ENCODE assay signal across 8 cellular contexts in the genomic region with DNA sequence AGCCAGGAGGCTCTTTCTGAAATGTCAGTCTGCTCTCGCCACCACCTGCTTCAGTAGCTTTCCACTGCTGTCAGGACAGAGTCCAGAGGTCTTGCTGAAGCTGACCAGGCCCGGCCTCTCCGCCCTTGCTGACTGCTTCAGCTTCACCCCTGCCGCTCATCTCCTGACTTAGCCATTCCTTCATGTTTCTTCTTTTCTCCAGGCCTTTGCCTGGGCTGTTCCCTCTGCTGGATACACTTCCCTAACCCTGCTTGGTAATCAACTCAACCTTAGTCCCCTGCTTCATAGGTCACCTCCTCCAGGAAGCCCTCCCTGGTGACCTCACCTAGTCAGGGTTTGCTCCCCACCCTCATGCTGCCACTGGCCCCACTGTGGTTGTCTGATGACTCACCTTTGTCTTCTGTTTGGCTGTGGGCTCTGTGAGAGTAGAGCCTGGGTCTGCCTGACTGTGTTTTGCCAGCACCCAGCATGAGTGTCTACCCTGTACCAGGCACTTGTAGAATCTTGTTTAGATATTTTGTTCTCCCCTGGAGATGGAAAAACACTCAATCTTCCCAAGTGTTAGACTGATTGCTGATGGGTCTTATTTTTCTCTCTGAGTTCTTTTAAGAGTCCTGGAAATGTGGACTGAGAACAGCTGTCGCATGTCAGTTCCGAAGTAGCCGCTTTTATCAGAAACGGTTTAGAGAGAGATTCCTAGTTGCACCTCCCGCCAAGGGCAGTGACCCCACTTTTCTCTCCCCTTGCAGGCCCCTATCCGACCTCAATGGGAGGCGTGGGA.
A peak's percentile ranks its signal among the peaks of the same experiment; 100 is the strongest.
DNase-seq lines count a peak whose midpoint lies in the region; ATAC-seq and TF ChIP-seq lines count a peak whose summit lies in the region.

No MANE protein-coding gene starts in this region.

- no peak for TF ChIP-seq CTCF in gastroesophageal sphincter (IDR thresholded peaks at IDR 0.05)

- H3K4me3 ChIP-seq in gastroesophageal sphincter: no peak overlapping the region

- WGBS in gastroesophageal sphincter (ENCODE audit: low coverage in 1 of 2), 2 donors: 46 to 68% methylated on average over 7 to 8 of the region's 11 CpGs

- no peak for TF ChIP-seq EP300 in gastroesophageal sphincter (IDR thresholded peaks at IDR 0.05)

- DNase-seq in HT1080 (ENCODE audit: low read depth) (peak; percentile 90), activated T-cell treated with anti-CD3 and anti-CD28 coated beads for 4 hours (peak; percentile 28), GM19238 (ENCODE audit: insufficient read length, low spot score) (no peak), NCI-H510A (lab: John Stamatoyannopoulos, UW) (no peak), D341Med (ENCODE audit: low spot score) (no peak), NCI-H2081 (lab: John Stamatoyannopoulos, UW) (no peak)
- peak; percentile 41 to 47 for DNase-seq in stimulated activated CD4-positive, alpha-beta T cell treated with anti-CD3 and anti-CD28 coated beads, Interleukin-15, amount 100 ng/mL, for 48 hours (ENCODE audit: low read depth in 2 of 2)

- TF ChIP-seq POLR2A in gastroesophageal sphincter (IDR thresholded peaks at IDR 0.05): no peak

- H3K9me3 ChIP-seq in gastroesophageal sphincter: no peaks in the 10 kb centered on the region

- peak overlapping the region in 3 of 4 donors; percentile 61 to 70 (median 61) for H3K27ac ChIP-seq in gastroesophageal sphincter

- peaks cover 0 to 5% of the 10 kb centered on the region in 2 donors for H3K36me3 ChIP-seq in gastroesophageal sphincter

- ATAC-seq in gastroesophageal sphincter: peak; percentile 67

- H3K27me3 ChIP-seq in gastroesophageal sphincter: no peaks in the 10 kb centered on the region

- H3K4me1 ChIP-seq in gastroesophageal sphincter: peaks cover 0 to 57% (median 6%) of the 10 kb centered on the region in 3 donors

Comparison
In these comparisons a context has a peak if more than half of its experiments do, and no peak if none do; other contexts are left out.
1. DNase-seq: peak in HT1080 (single experiment), activated T-cell treated with anti-CD3 and anti-CD28 coated beads for 4 hours (single experiment) and stimulated activated CD4-positive, alpha-beta T cell treated with anti-CD3 and anti-CD28 coated beads, Interleukin-15, amount 100 ng/mL, for 48 hours (2 of 2); none in GM19238 (single experiment), NCI-H510A (single experiment), D341Med (single experiment) and NCI-H2081 (0 of 2).